In the genomic region with DNA sequence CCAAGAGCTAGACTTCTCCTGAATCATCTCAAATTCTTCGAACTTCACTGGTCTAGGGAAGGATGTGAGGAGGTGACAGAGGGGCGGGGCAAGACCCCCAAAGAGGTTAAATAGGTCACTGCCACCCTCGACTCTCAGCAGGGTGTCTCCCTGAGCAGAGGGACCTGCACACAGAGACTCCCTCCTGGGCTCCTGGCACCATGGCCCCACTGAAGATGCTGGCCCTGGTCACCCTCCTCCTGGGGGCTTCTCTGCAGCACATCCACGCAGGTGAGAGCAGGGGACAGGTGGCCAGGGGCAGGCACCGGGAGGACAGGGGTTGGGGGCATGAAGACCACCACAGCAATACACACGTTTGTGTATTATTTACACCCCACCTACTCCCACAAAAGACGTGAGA, we compare ENCODE assay signal across 17 cellular contexts. TPM values are rescaled to one million over a fixed set of nuclear protein-coding genes. Genes with fewer than 3 reads are reported as not detected.
"Had no signal": no experiment of that assay in that cellular context is flagged by ENCODE, and none has a peak within 500 bp of the region (broad histone marks: within the 10 kb centered on the region; RNA-seq: fewer than 3 reads in every experiment).

No MANE protein-coding gene starts in this region.

- H3K4me3 Mint-ChIP-seq: activated naive CD4-positive, alpha-beta T cell treated with anti-CD3 and anti-CD28 coated beads, Interleukin-2, amount 50 U/mL, for 24 hours; central memory CD8-positive, alpha-beta T cell; effector memory CD8-positive, alpha-beta T cell; mesothelial cell of epicardium had no signal

- H3K9me3 ChIP-seq: body of pancreas, gastrocnemius medialis, upper lobe of right lung had no signal

- H3K27me3 ChIP-seq: body of pancreas, gastrocnemius medialis, upper lobe of right lung had no signal

- H3K36me3 ChIP-seq: gastrocnemius medialis, upper lobe of right lung had no signal

- H3K4me3 ChIP-seq: body of pancreas, gastrocnemius medialis, upper lobe of right lung had no signal

- H3K27ac Mint-ChIP-seq: activated naive CD4-positive, alpha-beta T cell treated with anti-CD3 and anti-CD28 coated beads, Interleukin-2, amount 50 U/mL, for 24 hours; mesothelial cell of epicardium had no signal

- H3K27me3 Mint-ChIP-seq: activated naive CD4-positive, alpha-beta T cell treated with anti-CD3 and anti-CD28 coated beads, Interleukin-2, amount 50 U/mL, for 24 hours; central memory CD8-positive, alpha-beta T cell had no signal

- DNase-seq: activated effector memory CD4-positive, alpha-beta T cell treated with Interleukin-2 at 50 U/mL for 16 hours; activated T-cell treated with anti-CD3 and anti-CD28 coated beads, Interleukin-2, amount 50 U/mL, for 1 hour; body of pancreas; cortex of kidney; effector memory CD8-positive, alpha-beta T cell; gastrocnemius medialis; kidney glomerular epithelial cell; posterior cingulate gyrus; right cardiac atrium; small intestine; T-helper 2 cell; upper lobe of right lung had no signal

- H3K9me3 Mint-ChIP-seq: activated naive CD4-positive, alpha-beta T cell treated with anti-CD3 and anti-CD28 coated beads, Interleukin-2, amount 50 U/mL, for 24 hours; central memory CD8-positive, alpha-beta T cell; effector memory CD8-positive, alpha-beta T cell; mesothelial cell of epicardium had no signal

- H3K36me3 Mint-ChIP-seq: activated naive CD4-positive, alpha-beta T cell treated with anti-CD3 and anti-CD28 coated beads, Interleukin-2, amount 50 U/mL, for 24 hours; mesothelial cell of epicardium had no signal

- FAIRE-seq: small intestine had no signal

- H3K27ac ChIP-seq: body of pancreas, epithelial cell of prostate, gastrocnemius medialis, upper lobe of right lung had no signal

- ATAC-seq: body of pancreas, gastrocnemius medialis, right cardiac atrium, upper lobe of right lung had no signal

RNA-seq across cellular contexts. Expression of gene CCL17, which starts 9.2 kb away (rescaled TPM):
- total RNA-seq: body of pancreas, gastrocnemius medialis, mesothelial cell of epicardium, myocyte, right cardiac atrium had no signal

RNA-seq across cellular contexts. Expression of gene CX3CL1, which starts 41.4 kb away (rescaled TPM):
- total RNA-seq: myocyte had no signal
